ENCODE assay signal across 15 cellular contexts in the genomic region with DNA sequence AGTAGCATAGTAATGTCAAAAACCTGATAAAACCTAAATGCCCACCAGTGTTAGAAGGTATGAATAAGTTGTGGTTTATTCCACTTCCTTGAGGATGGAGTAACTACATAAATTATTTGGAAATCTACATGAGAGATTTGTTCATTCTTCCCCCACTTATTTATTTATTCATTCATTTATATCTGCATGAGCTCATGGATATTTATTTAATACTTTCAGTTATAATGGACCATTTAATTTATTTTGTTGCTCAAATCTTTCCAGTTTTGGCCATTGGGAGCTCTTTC.
DNase-seq lines count a peak whose midpoint lies in the region; ATAC-seq and TF ChIP-seq lines count a peak whose summit lies in the region.
"Had no signal": no experiment of that assay in that cellular context is flagged by ENCODE, and none has a peak within 500 bp of the region (broad histone marks: within the 10 kb centered on the region; RNA-seq: fewer than 3 reads in every experiment).

No MANE protein-coding gene starts in this region.

- peak; percentile 51 for DNase-seq in GM23248
- DNase-seq in PC-3: no peak
- DNase-seq in epithelial cell of esophagus (ENCODE audit: low read depth): peak; percentile 36
- DNase-seq in renal cortical epithelial cell (ENCODE audit: low read depth): peak; percentile 48
- DNase-seq in ecto neural progenitor cell (ENCODE audit: low spot score): no peak
- DNase-seq: BE2C; CD4-positive, alpha-beta memory T cell; Kasumi-1; NCI-H1436 treated with DMSO at 0.1 percent for 48 hours; NCI-H2227 treated with DMSO at 0.1 percent for 48 hours; NCI-H526 treated with DMSO at 0.1 percent for 48 hours; OCI-M1 had no signal

- no peak for TF ChIP-seq POLR2A in gastroesophageal sphincter (IDR thresholded peaks at IDR 0.05)

- H3K4me1 ChIP-seq in GM23248 (ENCODE audit: insufficient read depth) (peaks cover 34% of the 10 kb centered on the region), PC-3 (ENCODE audit: insufficient read depth, low read length) (peaks cover 26% of the 10 kb centered on the region), gastroesophageal sphincter (no peaks in the 10 kb centered on the region)
- H3K4me1 ChIP-seq: BE2C had no signal

- H3K4me3 ChIP-seq in GM23248: no peak overlapping the region
- H3K4me3 ChIP-seq in PC-3 (ENCODE audit: low read length): no peak overlapping the region
- H3K4me3 ChIP-seq in epithelial cell of esophagus (ENCODE audit: low read length): no peak overlapping the region
- H3K4me3 ChIP-seq in gastroesophageal sphincter: no peak overlapping the region

- POLR2A ChIA-PET in PC-3 (lab: Charles Lee; ENCODE audit: unreplicated experiment): no interaction called here

- H3K27ac ChIP-seq in GM23248: peak overlapping the region; percentile 46
- peak overlapping the region; percentile 82 for H3K27ac ChIP-seq in PC-3 (ENCODE audit: low read length)
- H3K27ac ChIP-seq in gastroesophageal sphincter: no peak overlapping the region
- H3K27ac ChIP-seq: SK-N-MC had no signal

- no peak for TF ChIP-seq CTCF in PC-3 (conservative IDR thresholded peaks at IDR 0.05; ENCODE audit: low read depth, low read length)
- no peak for TF ChIP-seq CTCF in epithelial cell of esophagus (IDR thresholded peaks at IDR 0.05; ENCODE audit: insufficient read depth, low read depth, low read length, missing control alignments)
- TF ChIP-seq CTCF in gastroesophageal sphincter (IDR thresholded peaks at IDR 0.05): no peak

- H2AFZ ChIP-seq in GM23248 (no peak overlapping the region), PC-3 (ENCODE audit: low read length) (no peak overlapping the region)

- H3K9ac ChIP-seq in GM23248: no peak overlapping the region
- peak overlapping the region; percentile 54; the same call in 1 of the 2 replicates for H3K9ac ChIP-seq in PC-3 (ENCODE audit: low read length)

- intact Hi-C loops in PC-3 (cut with micrococcal nuclease): no loop called here

- H3K9me2 ChIP-seq in GM23248 (ENCODE audit: insufficient read depth) (no peaks in the 10 kb centered on the region; the same call in 1 of the 2 replicates), PC-3 (replicated peaks; ENCODE audit: low read length) (no peaks in the 10 kb centered on the region)

- no peak for TF ChIP-seq EP300 in gastroesophageal sphincter (IDR thresholded peaks at IDR 0.05)

- H3F3A ChIP-seq in GM23248 (ENCODE audit: insufficient read depth) (peaks cover 17% of the 10 kb centered on the region; the same call in 1 of the 2 replicates), PC-3 (ENCODE audit: low read length, unreplicated experiment) (no peaks in the 10 kb centered on the region)

- H4K20me1 ChIP-seq in GM23248 (ENCODE audit: insufficient read depth): no peaks in the 10 kb centered on the region
- H4K20me1 ChIP-seq in PC-3 (ENCODE audit: low read length): no peaks in the 10 kb centered on the region

- H3K36me3 ChIP-seq in GM23248 (ENCODE audit: low read depth) (no peaks in the 10 kb centered on the region), PC-3 (ENCODE audit: low read depth, low read length) (peaks cover 3% of the 10 kb centered on the region; the same call in 1 of the 2 replicates), gastroesophageal sphincter (no peaks in the 10 kb centered on the region)
- H3K36me3 ChIP-seq: BE2C had no signal

- no peaks in the 10 kb centered on the region for H3K27me3 ChIP-seq in GM23248 (replicated peaks; ENCODE audit: insufficient read depth)
- H3K27me3 ChIP-seq in PC-3 (ENCODE audit: low read length): no peaks in the 10 kb centered on the region
- no peaks in the 10 kb centered on the region for H3K27me3 ChIP-seq in gastroesophageal sphincter
- H3K27me3 ChIP-seq: BE2C had no signal

- CTCF ChIA-PET in PC-3 (lab: Charles Lee): no interaction called here

- ATAC-seq in PC-3: peak; percentile 27
- ATAC-seq in HG03460 (IDR thresholded peaks at IDR 0.05; ENCODE audit: unreplicated experiment): no peak
- no peak for ATAC-seq in gastroesophageal sphincter

- H3K9me3 ChIP-seq in GM23248 (ENCODE audit: low read depth) (no peaks in the 10 kb centered on the region), PC-3 (ENCODE audit: low read length) (peaks cover 6% of the 10 kb centered on the region), gastroesophageal sphincter (no peaks in the 10 kb centered on the region)
- H3K9me3 ChIP-seq: BE2C had no signal

- BruUV-seq in PC-3 (replicated peaks; lab: Mats Ljungman, UMichigan): no TSS peak

- in situ Hi-C loops in GM23248 (cut with MboI): loop anchor here (10.0 kb wide), 1 partner anchor 57 kb away; no protein-coding TSS in a partner anchor

- H3K79me2 ChIP-seq in GM23248 (ENCODE audit: insufficient read depth): no peaks in the 10 kb centered on the region
- H3K79me2 ChIP-seq in PC-3 (ENCODE audit: low read length): no peaks in the 10 kb centered on the region

- H3K4me2 ChIP-seq in GM23248 (ENCODE audit: unreplicated experiment) (peak overlapping the region; percentile 71), PC-3 (ENCODE audit: low read length) (peak overlapping the region; percentile 33)

Comparison
In these comparisons a context has a peak if more than half of its experiments do, and no peak if none do; other contexts are left out.
1. DNase-seq: peak in GM23248 (single experiment), epithelial cell of esophagus (single experiment) and renal cortical epithelial cell (single experiment); none in PC-3 (single experiment) and ecto neural progenitor cell (single experiment).
2. H3K27ac ChIP-seq: peak in GM23248 (single experiment) and PC-3 (single experiment); none in gastroesophageal sphincter (0 of 4).